Comparison of ENCODE assay signal across 11 cellular contexts in genomic region chr15:62976301-62976842, GRCh38.
A peak's percentile ranks its signal among the peaks of the same experiment; 100 is the strongest.
DNase-seq lines count a peak whose midpoint lies in the region; ATAC-seq and TF ChIP-seq lines count a peak whose summit lies in the region.
"Had no signal": no experiment of that assay in that cellular context is flagged by ENCODE, and none has a peak within 500 bp of the region (broad histone marks: within the 10 kb centered on the region; RNA-seq: fewer than 3 reads in every experiment).

No MANE protein-coding gene starts in this region.

- CTCF ChIA-PET in Calu3 (lab: Charles Lee): interaction anchor here (0.6 to 1.4 kb wide), 6 partner anchors 11 to 452 kb away, joined by 3 to 7 read pairs (median 3); no protein-coding TSS in a partner anchor

- BruUV-seq in Calu3 (replicated peaks; lab: Mats Ljungman, UMichigan): no TSS peak

- DNase-seq in Calu3 (peak; percentile 29), RWPE2 (ENCODE audit: low spot score) (no peak), fibroblast of gingiva (ENCODE audit: low read depth) (peak; percentile 80), osteoblast (ENCODE audit: insufficient read length, low spot score, missing footprints) (no peak), NCI-H146 treated with DMSO at 0.1 percent for 48 hours (lab: John Stamatoyannopoulos, UW; ENCODE audit: unreplicated experiment) (no peak), GM19238 (ENCODE audit: insufficient read length, low spot score) (no peak)
- no peak for DNase-seq in activated CD4-positive, alpha-beta T cell treated with anti-CD3 and anti-CD28 coated beads, Interleukin-2, amount 50 U/mL, for 48 hours
- DNase-seq: activated CD4-positive, alpha-beta T cell treated with anti-CD3 and anti-CD28 coated beads, Interleukin-2, amount 50 U/mL, for 4 hours; CD8-positive, alpha-beta memory T cell; immature natural killer cell had no signal

- no peaks in the 10 kb centered on the region for H3K36me3 Mint-ChIP-seq in Calu3 (ENCODE audit: insufficient read depth, unreplicated experiment)
- H3K36me3 Mint-ChIP-seq: CD8-positive, alpha-beta memory T cell; immature natural killer cell had no signal

- H3K27ac Mint-ChIP-seq in Calu3 (ENCODE audit: unreplicated experiment): no peak overlapping the region
- H3K27ac Mint-ChIP-seq: CD8-positive, alpha-beta memory T cell; immature natural killer cell had no signal

- H3K27ac ChIP-seq in RWPE2 (ENCODE audit: poor library complexity, severe bottlenecking) (peak overlapping the region; percentile 39), osteoblast (ENCODE audit: low read depth, low read length) (peak overlapping the region; percentile 58)

- no peaks in the 10 kb centered on the region for H3K9me3 Mint-ChIP-seq in Calu3 (ENCODE audit: low read depth, unreplicated experiment)
- H3K9me3 Mint-ChIP-seq: CD8-positive, alpha-beta memory T cell; immature natural killer cell had no signal

- no peaks in the 10 kb centered on the region for H3K27me3 ChIP-seq in RWPE2 (ENCODE audit: insufficient read depth, poor library complexity, severe bottlenecking)
- H3K27me3 ChIP-seq in osteoblast (ENCODE audit: insufficient read depth, low read length): no peaks in the 10 kb centered on the region

- H3K4me2 ChIP-seq in osteoblast (ENCODE audit: insufficient read depth, low read length): peak overlapping the region; percentile 12

- H3K4me1 Mint-ChIP-seq in Calu3 (ENCODE audit: low read depth, unreplicated experiment): peaks cover 41% of the 10 kb centered on the region
- H3K4me1 Mint-ChIP-seq: CD8-positive, alpha-beta memory T cell; immature natural killer cell had no signal

- H3K9me3 ChIP-seq in RWPE2 (ENCODE audit: severe bottlenecking): no peaks in the 10 kb centered on the region
- H3K9me3 ChIP-seq in osteoblast (ENCODE audit: low read depth, low read length): no peaks in the 10 kb centered on the region

- no peak overlapping the region for H3K4me3 ChIP-seq in RWPE2 (ENCODE audit: severe bottlenecking)
- no peak overlapping the region for H3K4me3 ChIP-seq in osteoblast (ENCODE audit: insufficient read depth, low read length)

- ATAC-seq in RWPE2 (ENCODE audit: low read depth) (peak; percentile 57), HG02642 (IDR thresholded peaks at IDR 0.05; ENCODE audit: poor library complexity, unreplicated experiment) (no peak)

- H3K4me1 ChIP-seq in RWPE2 (ENCODE audit: insufficient read depth, poor library complexity, severe bottlenecking) (peaks cover 23% of the 10 kb centered on the region), osteoblast (ENCODE audit: insufficient read depth, low read length) (peaks cover 36% of the 10 kb centered on the region)

- H3K4me3 Mint-ChIP-seq in Calu3 (ENCODE audit: low read depth, unreplicated experiment): no peak overlapping the region
- H3K4me3 Mint-ChIP-seq: CD8-positive, alpha-beta memory T cell; immature natural killer cell had no signal

- no peaks in the 10 kb centered on the region for H3K36me3 ChIP-seq in RWPE2 (ENCODE audit: low read depth)
- no peaks in the 10 kb centered on the region for H3K36me3 ChIP-seq in osteoblast (ENCODE audit: insufficient read depth, low read length)

- H3K27me3 Mint-ChIP-seq in Calu3 (ENCODE audit: unreplicated experiment): no peaks in the 10 kb centered on the region

- H3K79me2 ChIP-seq in osteoblast (ENCODE audit: insufficient read depth, low read length): no peaks in the 10 kb centered on the region

- H2AFZ ChIP-seq in osteoblast (ENCODE audit: low read length): no peak overlapping the region

- no peaks in the 10 kb centered on the region for H4K20me1 ChIP-seq in osteoblast (ENCODE audit: insufficient read depth, low read length)

- intact Hi-C loops in Calu3 (cut with micrococcal nuclease; ENCODE audit: unreplicated experiment): no loop called here

- TF ChIP-seq CTCF in Calu3 (IDR thresholded peaks at IDR 0.05; ENCODE audit: unreplicated experiment) (no peak), RWPE2 (IDR thresholded peaks at IDR 0.05; ENCODE audit: poor library complexity, severe bottlenecking) (no peak), osteoblast (IDR thresholded peaks at IDR 0.05; ENCODE audit: extremely low read depth, low read depth, low read length) (no peak)

Comparison
In these comparisons a context has a peak if more than half of its experiments do, and no peak if none do; other contexts are left out.
1. DNase-seq: peak in Calu3 (single experiment) and fibroblast of gingiva (single experiment); none in RWPE2 (single experiment), osteoblast (single experiment), NCI-H146 treated with DMSO at 0.1 percent for 48 hours (single experiment), activated CD4-positive, alpha-beta T cell treated with anti-CD3 and anti-CD28 coated beads, Interleukin-2, amount 50 U/mL, for 48 hours (0 of 2) and GM19238 (single experiment).